In the genomic region with DNA sequence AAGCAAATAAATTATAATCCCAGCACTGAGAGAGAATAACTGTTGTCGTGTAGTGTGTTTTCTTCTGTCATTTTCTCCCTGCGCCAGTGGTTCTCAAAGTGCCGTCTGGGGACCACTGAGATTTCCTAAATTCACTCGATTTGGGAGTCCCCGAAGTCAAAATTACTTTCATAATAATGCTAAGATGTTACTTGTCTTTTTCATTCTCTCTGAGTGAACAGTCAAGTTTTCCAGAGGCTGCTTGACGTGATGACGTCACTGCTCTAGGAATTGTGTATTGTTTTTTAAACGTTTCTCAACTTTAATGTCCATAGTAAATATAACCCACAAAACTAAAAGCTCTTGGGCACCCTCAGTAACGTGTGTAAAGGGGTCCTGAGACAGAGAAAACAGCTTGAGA, we compare ENCODE assay signal across 8 cellular contexts. TPM values are rescaled to one million over a fixed set of nuclear protein-coding genes. Genes with fewer than 3 reads are reported as not detected.
DNase-seq lines count a peak whose midpoint lies in the region; ATAC-seq and TF ChIP-seq lines count a peak whose summit lies in the region.

No MANE protein-coding gene starts in this region.

- intact Hi-C loops in natural killer cell (cut with micrococcal nuclease): loop anchor here (2.0 to 10.0 kb wide), 5 partner anchors 45 to 529 kb away; a partner anchor contains a TSS

- H3K4me3 ChIP-seq in BJ (ENCODE audit: low read depth, low read length) (peak overlapping the region; percentile 83), Karpas-422 (ENCODE audit: low read length) (peak overlapping the region; percentile 93), cardiac fibroblast (replicated peaks in 1 of 2; ENCODE audit: low read depth in 2 of 2, low read length in 2 of 2) (peak overlapping the region; percentile 92 to 94)

- no peaks in the 10 kb centered on the region for H3K9me3 ChIP-seq in Karpas-422 (ENCODE audit: low read length)

- no peaks in the 10 kb centered on the region for H3K9me3 Mint-ChIP-seq in natural killer cell

- CTCF ChIA-PET in BJ (lab: Yijun Ruan, JAX): interaction anchor here (0.9 to 7.0 kb wide), 14 partner anchors 16 to 514 kb away, joined by 3 to 60 read pairs (median 4); a partner anchor contains a TSS

- H3K27ac Mint-ChIP-seq in natural killer cell: peak overlapping the region; percentile 88 to 94

- H3K27me3 ChIP-seq in BJ (ENCODE audit: control insufficient read depth, insufficient read depth, low read length) (peaks cover 4% of the 10 kb centered on the region), Karpas-422 (ENCODE audit: low read length) (no peaks in the 10 kb centered on the region)

- H3K4me3 Mint-ChIP-seq in natural killer cell: peak overlapping the region; percentile 93

- in situ Hi-C loops in GM13977 (cut with MboI; ENCODE audit: low pct_unique_long_range_greater_than_20kb, low sequenced_read_pairs, unreplicated experiment): loop anchor here (10.0 to 25.0 kb wide), 2 partner anchors 133 to 380 kb away; a partner anchor contains a TSS

- H3K36me3 Mint-ChIP-seq in natural killer cell: no peaks in the 10 kb centered on the region

- H3K27me3 Mint-ChIP-seq in natural killer cell (ENCODE audit: low read depth in 2 of 2): peaks cover 8 to 17% of the 10 kb centered on the region in 2 donors

- H3K27ac ChIP-seq in Karpas-422 (ENCODE audit: low read length): peak overlapping the region; percentile 19; the same call in 1 of the 2 replicates

- H3K4me1 ChIP-seq in Karpas-422 (ENCODE audit: low read length): peaks cover 28% of the 10 kb centered on the region

- peak overlapping the region; percentile 33; the same call in 1 of the 2 replicates for H2AFZ ChIP-seq in Karpas-422 (ENCODE audit: low read length)

- TF ChIP-seq CTCF in BJ (IDR thresholded peaks at IDR 0.05; ENCODE audit: insufficient read depth, low read depth, low read length): no peak
- no peak for TF ChIP-seq CTCF in cardiac fibroblast (IDR thresholded peaks at IDR 0.05; ENCODE audit: low read depth, low read length)
- TF ChIP-seq CTCF in natural killer cell (IDR thresholded peaks at IDR 0.05): no peak
- TF ChIP-seq CTCF in GM13977 (IDR thresholded peaks at IDR 0.05; ENCODE audit: extremely low read depth, insufficient read depth, missing control alignments): no peak

- peaks cover 30 to 36% of the 10 kb centered on the region in 2 donors for H3K4me1 Mint-ChIP-seq in natural killer cell

- POLR2A ChIA-PET in BJ (lab: Charles Lee): interaction anchor here (1.0 kb wide), 1 partner anchor 43 kb away, joined by 3 read pairs; no protein-coding TSS in a partner anchor

- 0 out of 2 replicates have a peak, but pooled peaks cover 4% of the 10 kb centered on the region for H4K20me1 ChIP-seq in Karpas-422 (ENCODE audit: insufficient read depth, low read depth, low read length)

- H3K79me2 ChIP-seq in Karpas-422 (ENCODE audit: low read length): peaks cover 19% of the 10 kb centered on the region

- H3K36me3 ChIP-seq in BJ (ENCODE audit: control insufficient read depth, insufficient read depth, low read length): peaks cover 8% of the 10 kb centered on the region
- peaks cover 16% of the 10 kb centered on the region; the same call in 1 of the 2 replicates for H3K36me3 ChIP-seq in Karpas-422 (ENCODE audit: insufficient read depth, low read length)

- peak overlapping the region; percentile 79 for H3K9ac ChIP-seq in Karpas-422 (ENCODE audit: low read length)

- DNase-seq in BJ (ENCODE audit: low read depth) (no peak), Karpas-422 (no peak), cardiac fibroblast (ENCODE audit: low read depth in 2 of 2) (peak in 1 of 2 donors; percentile 55), natural killer cell (no peak), GM13977 (ENCODE audit: low spot score) (no peak), NCI-H187 treated with DMSO at 0.1 percent for 48 hours (lab: John Stamatoyannopoulos, UW) (no peak)

- ATAC-seq in natural killer cell (no peak), GM21390 (IDR thresholded peaks at IDR 0.05; ENCODE audit: unreplicated experiment) (no peak), HG03097 (IDR thresholded peaks at IDR 0.05; ENCODE audit: low FRiP score, unreplicated experiment) (no peak)

- H3K4me2 ChIP-seq in Karpas-422 (ENCODE audit: low read depth, low read length, poor library complexity, severe bottlenecking): peak overlapping the region; percentile 94

- no peaks in the 10 kb centered on the region for H3K9me2 ChIP-seq in Karpas-422 (replicated peaks; ENCODE audit: insufficient read depth, low read length)

RNA-seq across cellular contexts. Expression of a gene that starts 0.8 kb away (rescaled TPM):
- 46.7 and 48.0 TPM in 2 replicates for polyA plus RNA-seq in BJ (2011; rRNA removed)
- polyA minus RNA-seq in BJ (2011; rRNA and poly(A)+ RNA removed): 10.6 and 11.7 TPM in 2 replicates
- 69.1 and 72.9 TPM in 2 replicates for total RNA-seq in Karpas-422 (2014; rRNA removed; shearing (Covaris generic); ENCODE audit: low replicate concordance)
- total RNA-seq in natural killer cell: 10 to 100 TPM; 38.7 to 54.3 (median 42.9) TPM

RNA-seq across cellular contexts. Expression of a gene that starts 47.8 kb away (rescaled TPM):
- polyA plus RNA-seq in BJ (2011; rRNA removed): 64.1 and 98.8 TPM in 2 replicates
- 135 and 145 TPM in 2 replicates for polyA minus RNA-seq in BJ (2011; rRNA and poly(A)+ RNA removed)
- 59.8 and 65.5 TPM in 2 replicates for total RNA-seq in Karpas-422 (2014; rRNA removed; shearing (Covaris generic); ENCODE audit: low replicate concordance)
- 100 to 1,000 TPM; 371 to 488 (median 389) TPM for total RNA-seq in natural killer cell

RNA-seq across cellular contexts. Expression of a gene that starts 53.0 kb away (rescaled TPM):
- polyA plus RNA-seq in BJ (2011; rRNA removed): 27.7 and 44.4 TPM in 2 replicates
- 8.5 and 8.7 TPM in 2 replicates for polyA minus RNA-seq in BJ (2011; rRNA and poly(A)+ RNA removed)
- 26.3 and 31.5 TPM in 2 replicates for total RNA-seq in Karpas-422 (2014; rRNA removed; shearing (Covaris generic); ENCODE audit: low replicate concordance)
- 10 to 100 TPM; 11.4 to 17.1 (median 14.6) TPM for total RNA-seq in natural killer cell

RNA-seq across cellular contexts. Expression of a gene that starts 58.4 kb away (rescaled TPM):
- polyA plus RNA-seq in BJ (2011; rRNA removed): 0.32 TPM in 1 of 2 replicates, not detected in the other
- polyA minus RNA-seq in BJ (2011; rRNA and poly(A)+ RNA removed): 0.14 TPM in 1 of 2 replicates, not detected in the other
- total RNA-seq in Karpas-422 (2014; rRNA removed; shearing (Covaris generic); ENCODE audit: low replicate concordance): not detected in 2 replicates
- not detected for total RNA-seq in natural killer cell
